1 cellular context compared by ENCODE assay signal in the genomic region with DNA sequence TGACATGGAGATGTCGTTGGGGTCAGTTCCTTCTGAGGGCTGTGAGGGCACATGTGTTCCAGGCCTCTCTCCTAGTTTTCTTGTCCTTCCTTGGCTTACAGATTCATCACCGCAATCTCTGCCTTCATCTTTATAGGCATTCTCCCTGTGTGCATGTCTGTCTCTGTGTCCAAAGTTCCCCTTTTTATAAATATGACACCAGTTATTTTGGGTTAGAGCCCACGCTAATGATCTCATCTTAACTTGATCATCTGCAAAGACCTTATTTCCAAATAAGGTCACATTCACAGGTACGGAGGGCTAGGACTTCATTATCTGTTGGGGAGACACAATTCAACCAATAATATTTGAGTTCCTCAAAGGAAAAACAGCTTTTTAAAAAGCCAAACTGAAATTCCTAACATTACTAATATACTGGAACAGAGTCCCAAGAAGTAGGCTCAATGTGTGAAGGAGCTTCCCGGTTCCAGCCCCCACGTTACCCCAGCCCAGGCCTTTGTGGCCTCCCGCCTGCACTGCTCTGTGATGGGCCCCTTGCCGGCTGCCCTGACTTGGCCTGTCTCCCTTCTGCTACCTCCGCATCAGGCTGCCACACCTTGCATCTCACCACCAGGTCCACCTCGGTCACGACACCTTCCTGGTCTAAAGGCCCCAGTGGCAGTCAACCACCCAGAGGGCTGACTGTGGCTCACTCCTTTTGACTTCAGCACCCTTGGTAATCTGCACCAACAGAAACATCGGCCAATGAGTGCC.
TF ChIP-seq lines count a peak whose summit lies in the region.

No MANE protein-coding gene starts in this region.

TF ChIP-seq in GM12878, 131 proteins besides CTCF, POLR2A, EP300 and RAD21 (continues in another document):
- no peak for TF ChIP-seq TBL1XR1 (IDR thresholded peaks at IDR 0.05; ENCODE audit: low read depth, low read length)
- peak; percentile 56 for TF ChIP-seq CREM (IDR thresholded peaks at IDR 0.05; ENCODE audit: low read depth)
- TF ChIP-seq MXI1 (IDR thresholded peaks at IDR 0.05; ENCODE audit: low read depth, low read length): no peak
- TF ChIP-seq CHD2 (IDR thresholded peaks at IDR 0.05; ENCODE audit: borderline replicate concordance, low read depth, low read length): no peak
- peak; percentile 91 for TF ChIP-seq ATF7 (IDR thresholded peaks at IDR 0.05; ENCODE audit: low read depth)
- no peak for TF ChIP-seq IKZF2 (IDR thresholded peaks at IDR 0.05)
- TF ChIP-seq, protein P1, sequence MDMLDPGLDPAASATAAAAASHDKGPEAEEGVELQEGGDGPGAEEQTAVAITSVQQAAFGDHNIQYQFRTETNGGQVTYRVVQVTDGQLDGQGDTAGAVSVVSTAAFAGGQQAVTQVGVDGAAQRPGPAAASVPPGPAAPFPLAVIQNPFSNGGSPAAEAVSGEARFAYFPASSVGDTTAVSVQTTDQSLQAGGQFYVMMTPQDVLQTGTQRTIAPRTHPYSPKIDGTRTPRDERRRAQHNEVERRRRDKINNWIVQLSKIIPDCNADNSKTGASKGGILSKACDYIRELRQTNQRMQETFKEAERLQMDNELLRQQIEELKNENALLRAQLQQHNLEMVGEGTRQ (IDR thresholded peaks at IDR 0.05; ENCODE audit: borderline replicate concordance, low read depth, low read length): no peak
- no peak for TF ChIP-seq IRF4 (IDR thresholded peaks at IDR 0.05; ENCODE audit: low read depth, low read length)
- TF ChIP-seq, protein P2, sequence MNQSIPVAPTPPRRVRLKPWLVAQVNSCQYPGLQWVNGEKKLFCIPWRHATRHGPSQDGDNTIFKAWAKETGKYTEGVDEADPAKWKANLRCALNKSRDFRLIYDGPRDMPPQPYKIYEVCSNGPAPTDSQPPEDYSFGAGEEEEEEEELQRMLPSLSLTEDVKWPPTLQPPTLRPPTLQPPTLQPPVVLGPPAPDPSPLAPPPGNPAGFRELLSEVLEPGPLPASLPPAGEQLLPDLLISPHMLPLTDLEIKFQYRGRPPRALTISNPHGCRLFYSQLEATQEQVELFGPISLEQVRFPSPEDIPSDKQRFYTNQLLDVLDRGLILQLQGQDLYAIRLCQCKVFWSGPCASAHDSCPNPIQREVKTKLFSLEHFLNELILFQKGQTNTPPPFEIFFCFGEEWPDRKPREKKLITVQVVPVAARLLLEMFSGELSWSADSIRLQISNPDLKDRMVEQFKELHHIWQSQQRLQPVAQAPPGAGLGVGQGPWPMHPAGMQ (IDR thresholded peaks at IDR 0.05; ENCODE audit: borderline replicate concordance): no peak
- TF ChIP-seq, protein P3, sequence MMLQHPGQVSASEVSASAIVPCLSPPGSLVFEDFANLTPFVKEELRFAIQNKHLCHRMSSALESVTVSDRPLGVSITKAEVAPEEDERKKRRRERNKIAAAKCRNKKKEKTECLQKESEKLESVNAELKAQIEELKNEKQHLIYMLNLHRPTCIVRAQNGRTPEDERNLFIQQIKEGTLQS (IDR thresholded peaks at IDR 0.05; ENCODE audit: borderline replicate concordance, extremely low read depth, low read depth, low read length): no peak
- no peak for TF ChIP-seq ZNF384 (IDR thresholded peaks at IDR 0.05; ENCODE audit: borderline replicate concordance, low read depth, low read length)
- TF ChIP-seq SRF (IDR thresholded peaks at IDR 0.05; ENCODE audit: low read depth in 2 of 2, low read length in 2 of 2): peak in 1 of 2 experiments; percentile 93; a peak in 2 of 4 replicates
- 0 out of 2 replicates have a peak, but pooled peaks have one; percentile 35 for TF ChIP-seq POLR2AphosphoS5 (IDR thresholded peaks at IDR 0.05; ENCODE audit: low read length)
- TF ChIP-seq, protein P4, sequence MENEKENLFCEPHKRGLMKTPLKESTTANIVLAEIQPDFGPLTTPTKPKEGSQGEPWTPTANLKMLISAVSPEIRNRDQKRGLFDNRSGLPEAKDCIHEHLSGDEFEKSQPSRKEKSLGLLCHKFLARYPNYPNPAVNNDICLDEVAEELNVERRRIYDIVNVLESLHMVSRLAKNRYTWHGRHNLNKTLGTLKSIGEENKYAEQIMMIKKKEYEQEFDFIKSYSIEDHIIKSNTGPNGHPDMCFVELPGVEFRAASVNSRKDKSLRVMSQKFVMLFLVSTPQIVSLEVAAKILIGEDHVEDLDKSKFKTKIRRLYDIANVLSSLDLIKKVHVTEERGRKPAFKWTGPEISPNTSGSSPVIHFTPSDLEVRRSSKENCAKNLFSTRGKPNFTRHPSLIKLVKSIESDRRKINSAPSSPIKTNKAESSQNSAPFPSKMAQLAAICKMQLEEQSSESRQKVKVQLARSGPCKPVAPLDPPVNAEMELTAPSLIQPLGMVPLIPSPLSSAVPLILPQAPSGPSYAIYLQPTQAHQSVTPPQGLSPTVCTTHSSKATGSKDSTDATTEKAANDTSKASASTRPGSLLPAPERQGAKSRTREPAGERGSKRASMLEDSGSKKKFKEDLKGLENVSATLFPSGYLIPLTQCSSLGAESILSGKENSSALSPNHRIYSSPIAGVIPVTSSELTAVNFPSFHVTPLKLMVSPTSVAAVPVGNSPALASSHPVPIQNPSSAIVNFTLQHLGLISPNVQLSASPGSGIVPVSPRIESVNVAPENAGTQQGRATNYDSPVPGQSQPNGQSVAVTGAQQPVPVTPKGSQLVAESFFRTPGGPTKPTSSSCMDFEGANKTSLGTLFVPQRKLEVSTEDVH (IDR thresholded peaks at IDR 0.05; ENCODE audit: low read depth, partially characterized antibody): no peak
- TF ChIP-seq EGR1 (IDR thresholded peaks at IDR 0.05; ENCODE audit: borderline replicate concordance in 1 of 2, low read depth in 2 of 2, low read length in 2 of 2): peak in 1 of 2 experiments; percentile 17; a peak in 1 of 3 replicates
- peak; percentile 84; the same call in 1 of the 2 replicates for TF ChIP-seq FOXM1 (IDR thresholded peaks at IDR 0.05; ENCODE audit: low read depth, low read length)
- peak; percentile 58 for TF ChIP-seq JUNB (IDR thresholded peaks at IDR 0.05)
- no peak for TF ChIP-seq CHD1 (IDR thresholded peaks at IDR 0.05; ENCODE audit: low read depth, low read length)
- TF ChIP-seq TARDBP (IDR thresholded peaks at IDR 0.05; ENCODE audit: borderline replicate concordance): no peak
- TF ChIP-seq MTA2 (IDR thresholded peaks at IDR 0.05; ENCODE audit: low read depth): no peak
- no peak for TF ChIP-seq BACH1 (IDR thresholded peaks at IDR 0.05; ENCODE audit: borderline replicate concordance)
- TF ChIP-seq ZNF217 (IDR thresholded peaks at IDR 0.05): no peak
- no peak for TF ChIP-seq SIX5 (IDR thresholded peaks at IDR 0.05; ENCODE audit: low read depth, low read length, severe bottlenecking)
- TF ChIP-seq POLR2AphosphoS2 (IDR thresholded peaks at IDR 0.05; ENCODE audit: low read depth, low read length): no peak
- peak; percentile 82; the same call in 1 of the 2 replicates for TF ChIP-seq NFIC (IDR thresholded peaks at IDR 0.05; ENCODE audit: low read depth, low read length)
- TF ChIP-seq, protein P5, sequence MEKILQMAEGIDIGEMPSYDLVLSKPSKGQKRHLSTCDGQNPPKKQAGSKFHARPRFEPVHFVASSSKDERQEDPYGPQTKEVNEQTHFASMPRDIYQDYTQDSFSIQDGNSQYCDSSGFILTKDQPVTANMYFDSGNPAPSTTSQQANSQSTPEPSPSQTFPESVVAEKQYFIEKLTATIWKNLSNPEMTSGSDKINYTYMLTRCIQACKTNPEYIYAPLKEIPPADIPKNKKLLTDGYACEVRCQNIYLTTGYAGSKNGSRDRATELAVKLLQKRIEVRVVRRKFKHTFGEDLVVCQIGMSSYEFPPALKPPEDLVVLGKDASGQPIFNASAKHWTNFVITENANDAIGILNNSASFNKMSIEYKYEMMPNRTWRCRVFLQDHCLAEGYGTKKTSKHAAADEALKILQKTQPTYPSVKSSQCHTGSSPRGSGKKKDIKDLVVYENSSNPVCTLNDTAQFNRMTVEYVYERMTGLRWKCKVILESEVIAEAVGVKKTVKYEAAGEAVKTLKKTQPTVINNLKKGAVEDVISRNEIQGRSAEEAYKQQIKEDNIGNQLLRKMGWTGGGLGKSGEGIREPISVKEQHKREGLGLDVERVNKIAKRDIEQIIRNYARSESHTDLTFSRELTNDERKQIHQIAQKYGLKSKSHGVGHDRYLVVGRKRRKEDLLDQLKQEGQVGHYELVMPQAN (conservative IDR thresholded peaks at IDR 0.05): no peak
- TF ChIP-seq, protein P6, sequence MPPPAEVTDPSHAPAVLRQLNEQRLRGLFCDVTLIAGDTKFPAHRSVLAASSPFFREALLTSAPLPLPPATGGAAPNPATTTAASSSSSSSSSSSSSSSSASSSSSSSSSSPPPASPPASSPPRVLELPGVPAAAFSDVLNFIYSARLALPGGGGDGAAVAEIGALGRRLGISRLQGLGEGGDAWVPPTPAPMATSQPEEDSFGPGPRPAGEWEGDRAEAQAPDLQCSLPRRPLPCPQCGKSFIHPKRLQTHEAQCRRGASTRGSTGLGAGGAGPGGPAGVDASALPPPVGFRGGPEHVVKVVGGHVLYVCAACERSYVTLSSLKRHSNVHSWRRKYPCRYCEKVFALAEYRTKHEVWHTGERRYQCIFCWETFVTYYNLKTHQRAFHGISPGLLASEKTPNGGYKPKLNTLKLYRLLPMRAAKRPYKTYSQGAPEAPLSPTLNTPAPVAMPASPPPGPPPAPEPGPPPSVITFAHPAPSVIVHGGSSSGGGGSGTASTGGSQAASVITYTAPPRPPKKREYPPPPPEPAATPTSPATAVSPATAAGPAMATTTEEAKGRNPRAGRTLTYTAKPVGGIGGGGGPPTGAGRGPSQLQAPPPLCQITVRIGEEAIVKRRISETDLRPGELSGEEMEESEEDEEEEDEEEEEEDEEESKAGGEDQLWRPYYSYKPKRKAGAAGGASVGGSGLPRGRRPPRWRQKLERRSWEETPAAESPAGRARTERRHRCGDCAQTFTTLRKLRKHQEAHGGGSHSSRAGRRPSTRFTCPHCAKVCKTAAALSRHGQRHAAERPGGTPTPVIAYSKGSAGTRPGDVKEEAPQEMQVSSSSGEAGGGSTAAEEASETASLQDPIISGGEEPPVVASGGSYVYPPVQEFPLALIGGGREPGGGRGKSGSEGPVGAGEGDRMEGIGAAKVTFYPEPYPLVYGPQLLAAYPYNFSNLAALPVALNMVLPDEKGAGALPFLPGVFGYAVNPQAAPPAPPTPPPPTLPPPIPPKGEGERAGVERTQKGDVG (CRISPR knock-in tag; IDR thresholded peaks at IDR 0.05): 0 out of 2 replicates have a peak, but pooled peaks have one; percentile 4
- TF ChIP-seq PML (IDR thresholded peaks at IDR 0.05; ENCODE audit: low read length): peak; percentile 92; the same call in 1 of the 2 replicates
- TF ChIP-seq, protein P7, sequence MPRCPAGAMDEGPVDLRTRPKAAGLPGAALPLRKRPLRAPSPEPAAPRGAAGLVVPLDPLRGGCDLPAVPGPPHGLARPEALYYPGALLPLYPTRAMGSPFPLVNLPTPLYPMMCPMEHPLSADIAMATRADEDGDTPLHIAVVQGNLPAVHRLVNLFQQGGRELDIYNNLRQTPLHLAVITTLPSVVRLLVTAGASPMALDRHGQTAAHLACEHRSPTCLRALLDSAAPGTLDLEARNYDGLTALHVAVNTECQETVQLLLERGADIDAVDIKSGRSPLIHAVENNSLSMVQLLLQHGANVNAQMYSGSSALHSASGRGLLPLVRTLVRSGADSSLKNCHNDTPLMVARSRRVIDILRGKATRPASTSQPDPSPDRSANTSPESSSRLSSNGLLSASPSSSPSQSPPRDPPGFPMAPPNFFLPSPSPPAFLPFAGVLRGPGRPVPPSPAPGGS (IDR thresholded peaks at IDR 0.05; ENCODE audit: borderline replicate concordance, insufficient read depth, low read depth, low read length, poor library complexity, severe bottlenecking): no peak
- no peak for TF ChIP-seq STAT1 (conservative IDR thresholded peaks at IDR 0.05)
- no peak for TF ChIP-seq CREB1 (IDR thresholded peaks at IDR 0.05; ENCODE audit: low read depth)
- no peak for TF ChIP-seq CBX3 (IDR thresholded peaks at IDR 0.05; ENCODE audit: borderline replicate concordance, low read depth)
- peak; percentile 20; the same call in 1 of the 2 replicates for TF ChIP-seq BCL11A (IDR thresholded peaks at IDR 0.05; ENCODE audit: low read depth, low read length)
- TF ChIP-seq, protein P8, sequence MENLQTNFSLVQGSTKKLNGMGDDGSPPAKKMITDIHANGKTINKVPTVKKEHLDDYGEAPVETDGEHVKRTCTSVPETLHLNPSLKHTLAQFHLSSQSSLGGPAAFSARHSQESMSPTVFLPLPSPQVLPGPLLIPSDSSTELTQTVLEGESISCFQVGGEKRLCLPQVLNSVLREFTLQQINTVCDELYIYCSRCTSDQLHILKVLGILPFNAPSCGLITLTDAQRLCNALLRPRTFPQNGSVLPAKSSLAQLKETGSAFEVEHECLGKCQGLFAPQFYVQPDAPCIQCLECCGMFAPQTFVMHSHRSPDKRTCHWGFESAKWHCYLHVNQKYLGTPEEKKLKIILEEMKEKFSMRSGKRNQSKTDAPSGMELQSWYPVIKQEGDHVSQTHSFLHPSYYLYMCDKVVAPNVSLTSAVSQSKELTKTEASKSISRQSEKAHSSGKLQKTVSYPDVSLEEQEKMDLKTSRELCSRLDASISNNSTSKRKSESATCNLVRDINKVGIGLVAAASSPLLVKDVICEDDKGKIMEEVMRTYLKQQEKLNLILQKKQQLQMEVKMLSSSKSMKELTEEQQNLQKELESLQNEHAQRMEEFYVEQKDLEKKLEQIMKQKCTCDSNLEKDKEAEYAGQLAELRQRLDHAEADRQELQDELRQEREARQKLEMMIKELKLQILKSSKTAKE (IDR thresholded peaks at IDR 0.05; ENCODE audit: low read depth, poor library complexity, severe bottlenecking): no peak
- peak; percentile 89; the same call in 1 of the 2 replicates for TF ChIP-seq SMAD5 (IDR thresholded peaks at IDR 0.05; ENCODE audit: low read depth)
- TF ChIP-seq TCF7 (IDR thresholded peaks at IDR 0.05; ENCODE audit: borderline replicate concordance): no peak
- no peak for TF ChIP-seq SREBF1 (IDR thresholded peaks at IDR 0.05; ENCODE audit: low read length)
- TF ChIP-seq, protein P9, sequence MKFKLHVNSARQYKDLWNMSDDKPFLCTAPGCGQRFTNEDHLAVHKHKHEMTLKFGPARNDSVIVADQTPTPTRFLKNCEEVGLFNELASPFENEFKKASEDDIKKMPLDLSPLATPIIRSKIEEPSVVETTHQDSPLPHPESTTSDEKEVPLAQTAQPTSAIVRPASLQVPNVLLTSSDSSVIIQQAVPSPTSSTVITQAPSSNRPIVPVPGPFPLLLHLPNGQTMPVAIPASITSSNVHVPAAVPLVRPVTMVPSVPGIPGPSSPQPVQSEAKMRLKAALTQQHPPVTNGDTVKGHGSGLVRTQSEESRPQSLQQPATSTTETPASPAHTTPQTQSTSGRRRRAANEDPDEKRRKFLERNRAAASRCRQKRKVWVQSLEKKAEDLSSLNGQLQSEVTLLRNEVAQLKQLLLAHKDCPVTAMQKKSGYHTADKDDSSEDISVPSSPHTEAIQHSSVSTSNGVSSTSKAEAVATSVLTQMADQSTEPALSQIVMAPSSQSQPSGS (IDR thresholded peaks at IDR 0.05; ENCODE audit: low read length): peak; percentile 82
- TF ChIP-seq RB1 (IDR thresholded peaks at IDR 0.05; ENCODE audit: borderline replicate concordance): no peak; the same call in 1 of the 2 replicates
- peak; percentile 93 for TF ChIP-seq MEF2A (IDR thresholded peaks at IDR 0.05; ENCODE audit: insufficient read depth, low read depth, low read length)
- TF ChIP-seq, protein P10, sequence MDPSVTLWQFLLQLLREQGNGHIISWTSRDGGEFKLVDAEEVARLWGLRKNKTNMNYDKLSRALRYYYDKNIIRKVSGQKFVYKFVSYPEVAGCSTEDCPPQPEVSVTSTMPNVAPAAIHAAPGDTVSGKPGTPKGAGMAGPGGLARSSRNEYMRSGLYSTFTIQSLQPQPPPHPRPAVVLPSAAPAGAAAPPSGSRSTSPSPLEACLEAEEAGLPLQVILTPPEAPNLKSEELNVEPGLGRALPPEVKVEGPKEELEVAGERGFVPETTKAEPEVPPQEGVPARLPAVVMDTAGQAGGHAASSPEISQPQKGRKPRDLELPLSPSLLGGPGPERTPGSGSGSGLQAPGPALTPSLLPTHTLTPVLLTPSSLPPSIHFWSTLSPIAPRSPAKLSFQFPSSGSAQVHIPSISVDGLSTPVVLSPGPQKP (IDR thresholded peaks at IDR 0.05; ENCODE audit: low read depth, low read length): no peak
- TF ChIP-seq FOXK2 (IDR thresholded peaks at IDR 0.05): no peak
- no peak for TF ChIP-seq NR2C1 (IDR thresholded peaks at IDR 0.05)
- no peak for TF ChIP-seq ASH2L (IDR thresholded peaks at IDR 0.05; ENCODE audit: borderline replicate concordance, low read depth)
